ENCODE assay signal across 9 cellular contexts in the genomic region with DNA sequence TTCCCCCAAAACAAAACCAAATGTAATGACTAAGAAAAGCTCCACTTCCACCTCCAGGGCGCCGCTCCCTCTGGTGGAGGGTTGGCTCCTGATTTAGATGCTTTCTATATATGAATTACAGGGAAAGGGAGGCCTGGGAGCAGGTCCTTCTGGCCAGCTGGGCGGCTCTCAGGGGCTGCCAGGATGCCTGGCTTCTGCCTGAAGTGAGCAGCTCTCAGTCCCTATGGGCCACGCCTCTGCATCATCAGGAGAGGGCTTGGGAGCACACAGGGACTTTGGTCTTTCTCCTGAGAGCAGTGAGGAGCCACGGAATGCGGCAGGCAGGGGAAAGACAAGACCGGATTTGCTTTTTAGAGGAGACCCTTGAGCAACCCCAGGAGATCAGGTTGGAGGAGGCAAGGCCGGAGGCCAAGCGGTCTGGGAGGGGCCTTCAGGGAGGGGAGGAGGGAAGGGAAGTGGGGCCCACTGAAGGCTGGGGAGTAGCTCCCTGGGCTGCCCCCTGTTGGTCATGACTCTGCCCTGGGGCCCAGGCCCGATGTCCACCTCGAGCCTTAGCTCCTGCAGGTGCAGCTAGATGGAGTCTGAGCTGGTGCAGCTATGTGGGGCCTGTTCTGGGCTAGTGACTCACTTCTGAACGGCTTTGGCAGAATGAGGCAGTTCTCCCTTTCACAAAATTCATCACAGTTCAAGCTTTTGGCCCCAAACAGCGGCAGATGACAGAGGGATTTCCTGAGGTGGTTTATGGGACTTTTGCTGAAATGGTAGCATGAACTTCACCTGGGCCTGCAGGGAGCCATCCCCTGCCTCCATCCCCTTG. TPM values are rescaled to one million over a fixed set of nuclear protein-coding genes. Genes with fewer than 3 reads are reported as not detected.
DNase-seq lines count a peak whose midpoint lies in the region; ATAC-seq, FAIRE-seq and TF ChIP-seq lines count a peak whose summit lies in the region.
"Had no signal": no experiment of that assay in that cellular context is flagged by ENCODE, and none has a peak within 500 bp of the region (broad histone marks: within the 10 kb centered on the region; RNA-seq: fewer than 3 reads in every experiment).

No MANE protein-coding gene starts in this region.

- DNase-seq in DMS 273 (lab: John Stamatoyannopoulos, UW; ENCODE audit: unreplicated experiment) (peak; percentile 52), DMS 273 treated with DMSO at 0.1 percent for 48 hours (lab: John Stamatoyannopoulos, UW) (no peak), H7 (peak; percentile 85), SK-N-SH (no peak), D721Med (ENCODE audit: insufficient read length, low spot score) (no peak), NCI-H2171 (lab: John Stamatoyannopoulos, UW) (no peak)

- peak; percentile 42 for TF ChIP-seq CTCF in SK-N-SH (IDR thresholded peaks at IDR 0.05)
- TF ChIP-seq CTCF in D721Med (IDR thresholded peaks at IDR 0.05; ENCODE audit: insufficient read depth, missing control alignments) = no peak

- FAIRE-seq in D721Med (lab: Jason Lieb, UNC) = no peak
- FAIRE-seq: A204.1 had no signal

- TF ChIP-seq RAD21 in SK-N-SH (IDR thresholded peaks at IDR 0.05; ENCODE audit: low read length) = no peak

- H3K27me3 ChIP-seq in H7 (ENCODE audit: control insufficient read depth, insufficient read depth, low read length) = 0 out of 2 replicates have a peak, but pooled peaks cover 2% of the 10 kb centered on the region
- no peaks in the 10 kb centered on the region for H3K27me3 ChIP-seq in SK-N-SH (ENCODE audit: insufficient read depth)
- no peaks in the 10 kb centered on the region for H3K27me3 ChIP-seq in layer of hippocampus (ENCODE audit: control insufficient read depth, insufficient read depth, low read length)

- H3K9me2 ChIP-seq in SK-N-SH = no peaks in the 10 kb centered on the region

- 95% methylated on average over 5 of the region's 13 CpGs for WGBS in SK-N-SH (ENCODE audit: low lambda C conversion rate)

- peaks cover 0 to 4% of the 10 kb centered on the region in 2 experiments; a peak in 2 of 4 replicates for H3K4me1 ChIP-seq in SK-N-SH (ENCODE audit: control insufficient read depth in 1 of 2, insufficient read depth in 2 of 2, low read depth in 1 of 2, low read length in 1 of 2)

- POLR2A ChIA-PET in SK-N-SH (lab: Yijun Ruan, JAX) = no interaction called here

- H3F3A ChIP-seq in SK-N-SH (replicated peaks; ENCODE audit: insufficient read depth) = peaks cover 13% of the 10 kb centered on the region

- H3K4me3 ChIP-seq in H7 (ENCODE audit: insufficient read depth, low read depth, low read length) = no peak overlapping the region
- no peak overlapping the region for H3K4me3 ChIP-seq in SK-N-SH (ENCODE audit: low read depth in 2 of 2, low read length in 1 of 2)

- H3K4me2 ChIP-seq in SK-N-SH = no peak overlapping the region

- no peaks in the 10 kb centered on the region for H4K20me1 ChIP-seq in SK-N-SH (ENCODE audit: insufficient read depth)

- no peak for TF ChIP-seq EP300 in SK-N-SH (IDR thresholded peaks at IDR 0.05; ENCODE audit: borderline replicate concordance in 1 of 2, low read depth in 1 of 2, low read length in 1 of 2)

- no peak overlapping the region for H3K27ac ChIP-seq in SK-N-SH (ENCODE audit: low read depth in 2 of 2, low read length in 1 of 2)
- H3K27ac ChIP-seq in layer of hippocampus (ENCODE audit: low read depth, low read length) = peak overlapping the region; percentile 10

- H3K9ac ChIP-seq in SK-N-SH = no peak overlapping the region

- H3K36me3 ChIP-seq in H7 (replicated peaks; ENCODE audit: control insufficient read depth, insufficient read depth, low read length) = no peaks in the 10 kb centered on the region
- H3K36me3 ChIP-seq in SK-N-SH (replicated peaks in 1 of 2; ENCODE audit: control insufficient read depth in 1 of 2, insufficient read depth in 2 of 2, low read length in 1 of 2) = no peaks in the 10 kb centered on the region

- ATAC-seq in HG03097 (IDR thresholded peaks at IDR 0.05; ENCODE audit: low FRiP score, unreplicated experiment) = no peak

- peaks cover 5% of the 10 kb centered on the region; the same call in 1 of the 2 replicates for H3K9me3 ChIP-seq in SK-N-SH

- H2AFZ ChIP-seq in SK-N-SH (ENCODE audit: low read depth) = no peak overlapping the region

- no peaks in the 10 kb centered on the region for H3K79me2 ChIP-seq in SK-N-SH (ENCODE audit: insufficient read depth)

- CTCF ChIA-PET in SK-N-SH (lab: Yijun Ruan, JAX) = interaction anchor here (0.5 to 2.0 kb wide), 5 partner anchors 8 to 82 kb away, joined by 3 to 6 read pairs (median 3); no protein-coding TSS in a partner anchor

TF ChIP-seq in SK-N-SH, 30 proteins besides CTCF, POLR2A, EP300 and RAD21:
- TF ChIP-seq RXRA (IDR thresholded peaks at IDR 0.05; ENCODE audit: borderline replicate concordance, low read depth) = no peak
- no peak for TF ChIP-seq POLR2AphosphoS5 (IDR thresholded peaks at IDR 0.05; ENCODE audit: low read depth, low read length)
- TF ChIP-seq FOSL2 (IDR thresholded peaks at IDR 0.05; ENCODE audit: borderline replicate concordance, low read depth) = no peak
- TF ChIP-seq, protein P1, sequence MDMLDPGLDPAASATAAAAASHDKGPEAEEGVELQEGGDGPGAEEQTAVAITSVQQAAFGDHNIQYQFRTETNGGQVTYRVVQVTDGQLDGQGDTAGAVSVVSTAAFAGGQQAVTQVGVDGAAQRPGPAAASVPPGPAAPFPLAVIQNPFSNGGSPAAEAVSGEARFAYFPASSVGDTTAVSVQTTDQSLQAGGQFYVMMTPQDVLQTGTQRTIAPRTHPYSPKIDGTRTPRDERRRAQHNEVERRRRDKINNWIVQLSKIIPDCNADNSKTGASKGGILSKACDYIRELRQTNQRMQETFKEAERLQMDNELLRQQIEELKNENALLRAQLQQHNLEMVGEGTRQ (IDR thresholded peaks at IDR 0.05; ENCODE audit: borderline replicate concordance, low read depth, low read length) = no peak
- TF ChIP-seq SIN3A (IDR thresholded peaks at IDR 0.05; ENCODE audit: borderline replicate concordance, low read depth, low read length) = no peak
- TF ChIP-seq GATA2 (CRISPR knock-in tag; IDR thresholded peaks at IDR 0.05) = no peak
- TF ChIP-seq, protein P2, sequence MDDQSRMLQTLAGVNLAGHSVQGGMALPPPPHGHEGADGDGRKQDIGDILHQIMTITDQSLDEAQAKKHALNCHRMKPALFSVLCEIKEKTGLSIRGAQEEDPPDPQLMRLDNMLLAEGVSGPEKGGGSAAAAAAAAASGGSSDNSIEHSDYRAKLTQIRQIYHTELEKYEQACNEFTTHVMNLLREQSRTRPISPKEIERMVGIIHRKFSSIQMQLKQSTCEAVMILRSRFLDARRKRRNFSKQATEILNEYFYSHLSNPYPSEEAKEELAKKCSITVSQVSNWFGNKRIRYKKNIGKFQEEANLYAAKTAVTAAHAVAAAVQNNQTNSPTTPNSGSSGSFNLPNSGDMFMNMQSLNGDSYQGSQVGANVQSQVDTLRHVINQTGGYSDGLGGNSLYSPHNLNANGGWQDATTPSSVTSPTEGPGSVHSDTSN (IDR thresholded peaks at IDR 0.05) = no peak
- peak; percentile 27; the same call in 1 of the 2 replicates for TF ChIP-seq SMC3 (IDR thresholded peaks at IDR 0.05; ENCODE audit: low read depth, low read length)
- TF ChIP-seq TEAD4 (IDR thresholded peaks at IDR 0.05; ENCODE audit: borderline replicate concordance, insufficient read depth) = no peak

RNA-seq across cellular contexts. Expression of a gene that starts 11.3 kb away (rescaled TPM):
- 151 and 170 TPM in 2 replicates for total RNA-seq in H7 (2014; rRNA removed; shearing (Covaris generic))
- 206 and 232 TPM in 2 replicates for polyA plus RNA-seq in SK-N-SH (2012; rRNA removed)
- 107 and 153 TPM in 2 replicates for polyA plus RNA-seq in SK-N-SH (2012; cell fraction: cytosol; rRNA removed)
- 193 and 213 TPM in 2 replicates for polyA plus RNA-seq in SK-N-SH (2012; cell fraction: nucleus; rRNA removed)

RNA-seq across cellular contexts. Expression of a gene that starts 54.1 kb away (rescaled TPM):
- 15.6 and 18.3 TPM in 2 replicates for total RNA-seq in H7 (2014; rRNA removed; shearing (Covaris generic))
- polyA plus RNA-seq in SK-N-SH (2012; rRNA removed) = 6.3 and 9.6 TPM in 2 replicates
- polyA plus RNA-seq in SK-N-SH (2012; cell fraction: cytosol; rRNA removed) = 4.8 and 5.8 TPM in 2 replicates
- polyA plus RNA-seq in SK-N-SH (2012; cell fraction: nucleus; rRNA removed) = 13.3 and 18.3 TPM in 2 replicates

Comparison
In these comparisons a context has a peak if more than half of its experiments do, and no peak if none do; other contexts are left out.
1. DNase-seq: peak in DMS 273 (single experiment) and H7 (single experiment); none in DMS 273 treated with DMSO at 0.1 percent for 48 hours (single experiment), SK-N-SH (single experiment), D721Med (single experiment) and NCI-H2171 (single experiment).